Comparison of ENCODE assay signal across 9 cellular contexts in the genomic region with DNA sequence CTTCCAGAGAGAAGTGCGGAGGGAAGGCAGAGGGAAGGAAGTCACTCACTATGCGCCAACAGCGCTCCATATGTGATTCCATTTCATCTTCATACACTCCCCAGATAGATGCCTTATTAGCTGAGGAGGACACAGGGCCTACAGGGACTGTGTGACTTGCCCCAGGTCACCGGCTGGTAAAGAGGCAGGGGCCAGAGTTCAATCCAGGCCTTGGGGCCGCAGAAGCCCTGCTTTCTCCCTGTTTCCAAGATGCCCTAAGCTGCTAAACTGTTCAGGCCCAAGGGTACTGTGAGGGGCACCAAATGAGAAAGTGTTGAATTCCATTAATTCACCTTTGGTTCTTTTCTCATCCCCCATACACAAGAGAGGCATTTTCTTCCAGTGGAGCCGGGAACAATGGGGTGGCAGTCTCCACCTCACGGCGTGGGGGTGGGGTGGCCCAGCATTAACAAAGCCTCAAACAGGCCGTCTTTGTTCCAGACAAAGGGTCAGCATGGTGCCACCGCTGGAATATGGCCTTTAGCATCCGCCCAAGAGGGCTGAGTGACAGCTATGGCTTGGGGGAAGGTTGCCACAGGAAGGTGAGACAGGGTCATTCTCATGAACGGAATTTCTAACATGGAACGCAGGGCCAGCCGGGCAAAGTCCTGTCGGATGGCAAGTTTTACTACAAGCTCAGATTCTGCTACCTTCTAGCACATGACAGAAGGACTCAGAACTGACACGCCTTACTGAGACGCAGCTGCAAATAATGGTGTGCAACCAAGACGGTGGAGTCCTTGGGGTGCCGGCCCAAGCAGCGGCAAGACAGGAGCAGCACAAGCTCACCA.
DNase-seq lines count a peak whose midpoint lies in the region; ATAC-seq and TF ChIP-seq lines count a peak whose summit lies in the region.
"Had no signal": no experiment of that assay in that cellular context is flagged by ENCODE, and none has a peak within 500 bp of the region (broad histone marks: within the 10 kb centered on the region; RNA-seq: fewer than 3 reads in every experiment).

No MANE protein-coding gene starts in this region.

- H3K36me3 ChIP-seq in HAP-1 (replicated peaks) (no peaks in the 10 kb centered on the region), WERI-Rb-1 (peaks cover 34% of the 10 kb centered on the region), iPS DF 6.9 (ENCODE audit: control insufficient read depth, insufficient read depth, low read length) (no peaks in the 10 kb centered on the region)

- H3K9me3 ChIP-seq in HAP-1: no peaks in the 10 kb centered on the region
- H3K9me3 ChIP-seq in WERI-Rb-1 (ENCODE audit: severe bottlenecking): no peaks in the 10 kb centered on the region
- H3K9me3 ChIP-seq in iPS DF 6.9 (ENCODE audit: control insufficient read depth, insufficient read depth, low read length): no peaks in the 10 kb centered on the region

- TF ChIP-seq CTCF in WERI-Rb-1 (IDR thresholded peaks at IDR 0.05; ENCODE audit: low read depth, low read length): no peak

- no peak for ATAC-seq in GM21717 (IDR thresholded peaks at IDR 0.05; ENCODE audit: unreplicated experiment)

- in situ Hi-C loops in HAP-1 (cut with MboI; ENCODE audit: low sequenced_read_pairs): loop anchor here (5.0 kb wide), 1 partner anchor 274 kb away; no protein-coding TSS in a partner anchor

- DNase-seq in HAP-1 (ENCODE audit: low spot score in 2 of 2) (peak; percentile 65 to 84), WERI-Rb-1 (no peak), iPS DF 6.9 (ENCODE audit: low read depth, low spot score) (peak; percentile 82), pons (ENCODE audit: low spot score) (peak; percentile 97), GM19238 (ENCODE audit: insufficient read length, low spot score) (no peak), H4 (ENCODE audit: low spot score) (no peak)
- DNase-seq in effector CD8-positive, alpha-beta T cell (lab: John Stamatoyannopoulos, UW): no peak
- DNase-seq: Karpas-422 had no signal

- H3K4me3 ChIP-seq in HAP-1 (no peak overlapping the region), WERI-Rb-1 (ENCODE audit: low read depth, low read length) (no peak overlapping the region), iPS DF 6.9 (ENCODE audit: low read length) (no peak overlapping the region)

- H3K27ac ChIP-seq in WERI-Rb-1 (peak overlapping the region; percentile 16; the same call in 1 of the 2 replicates), iPS DF 6.9 (ENCODE audit: low read length) (no peak overlapping the region)

- WGBS in iPS DF 6.9 (ENCODE audit: insufficient coverage, insufficient read length): no CpG with 5 or more reads among the region's 20 CpGs

- H3K27me3 ChIP-seq in HAP-1 (ENCODE audit: low read depth): no peaks in the 10 kb centered on the region
- no peaks in the 10 kb centered on the region for H3K27me3 ChIP-seq in WERI-Rb-1 (ENCODE audit: insufficient read depth, low read depth, severe bottlenecking)
- no peaks in the 10 kb centered on the region for H3K27me3 ChIP-seq in iPS DF 6.9 (ENCODE audit: control insufficient read depth, insufficient read depth, low read length)

- H3K4me1 ChIP-seq in HAP-1 (peaks cover 15% of the 10 kb centered on the region), iPS DF 6.9 (ENCODE audit: control insufficient read depth, insufficient read depth, low read length) (peaks cover 8% of the 10 kb centered on the region)

Comparison
In these comparisons a context has a peak if more than half of its experiments do, and no peak if none do; other contexts are left out.
1. DNase-seq: peak in HAP-1 (2 of 2), iPS DF 6.9 (single experiment) and pons (single experiment); none in WERI-Rb-1 (single experiment), effector CD8-positive, alpha-beta T cell (single experiment), GM19238 (single experiment) and H4 (single experiment).